8 cellular contexts compared by ENCODE assay signal in the genomic region with DNA sequence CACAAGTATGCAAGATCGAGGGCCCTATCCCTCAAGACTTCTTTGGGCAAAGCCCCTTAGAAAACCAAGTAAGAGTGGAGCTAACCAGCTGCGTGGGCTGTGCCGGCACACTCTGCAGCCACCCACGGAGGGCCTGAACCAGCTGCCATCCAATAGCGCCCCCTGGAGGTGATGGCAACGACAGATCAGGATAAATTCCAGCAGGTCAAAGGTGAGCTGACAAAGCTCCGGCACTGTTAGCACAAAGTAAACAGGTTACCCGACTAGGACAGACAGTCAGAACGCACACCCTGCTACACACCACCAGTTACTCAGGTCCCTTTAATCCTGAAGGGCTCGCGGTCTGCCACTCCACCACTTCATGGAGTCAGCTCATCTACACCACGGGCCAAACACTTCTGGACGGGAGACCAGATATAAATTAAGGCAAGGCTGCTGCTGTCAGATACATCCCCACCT. TPM values are rescaled to one million over a fixed set of nuclear protein-coding genes. Genes with fewer than 3 reads are reported as not detected.
DNase-seq lines count a peak whose midpoint lies in the region; ATAC-seq and TF ChIP-seq lines count a peak whose summit lies in the region.

No MANE protein-coding gene starts in this region.

- no peaks in the 10 kb centered on the region for H4K20me1 ChIP-seq in mammary epithelial cell (ENCODE audit: insufficient read depth, low read length)

- no peaks in the 10 kb centered on the region for H3K27me3 ChIP-seq in mammary epithelial cell (ENCODE audit: insufficient read depth, low read length)
- no peaks in the 10 kb centered on the region for H3K27me3 ChIP-seq in left lung

- peak overlapping the region; percentile 66 for H3K27ac ChIP-seq in VCaP
- no peak overlapping the region for H3K27ac ChIP-seq in mammary epithelial cell (ENCODE audit: insufficient read depth, low read depth, low read length)
- H3K27ac ChIP-seq in left lung = no peak overlapping the region

- H3K4me2 ChIP-seq in mammary epithelial cell (ENCODE audit: insufficient read depth, low read depth, low read length) = no peak overlapping the region

- no peak overlapping the region for H3K9ac ChIP-seq in mammary epithelial cell (ENCODE audit: insufficient read depth, low read length)

- intact Hi-C loops in mammary epithelial cell (cut with micrococcal nuclease) = loop anchor here (1.0 kb wide), 3 partner anchors 161 to 244 kb away; partner anchors contain the start of gene HSD17B6
- intact Hi-C loops in left lung (cut with DNase I) = no loop called here

- TF ChIP-seq CTCF in VCaP (conservative IDR thresholded peaks at IDR 0.05) (peak; percentile 94), mammary epithelial cell (conservative IDR thresholded peaks at IDR 0.05 in 1 of 2, IDR thresholded peaks at IDR 0.05 in 1 of 2; ENCODE audit: extremely low read depth in 1 of 2, insufficient read depth in 1 of 2, low read depth in 1 of 2, low read length in 2 of 2) (peak; percentile 80 to 83), left lung (IDR thresholded peaks at IDR 0.05) (peak; percentile 56 to 69)

- 43% methylated on average over 13 of the region's 13 CpGs for WGBS in mammary epithelial cell (ENCODE audit: low coverage, missing lambda C conversion rate)

- H2AFZ ChIP-seq in mammary epithelial cell (ENCODE audit: low read depth, low read length) = no peak overlapping the region

- H3K9me3 ChIP-seq in mammary epithelial cell (replicated peaks; ENCODE audit: insufficient read depth, low read length) (no peaks in the 10 kb centered on the region), left lung (no peaks in the 10 kb centered on the region)

- peaks cover 55% of the 10 kb centered on the region for H3K79me2 ChIP-seq in mammary epithelial cell (ENCODE audit: insufficient read depth, low read length)

- in situ Hi-C loops in mammary epithelial cell (cut with MboI; ENCODE audit: low sequenced_read_pairs in 2 of 2) = loop anchor here (5.0 to 10.0 kb wide), 3 partner anchors 63 to 239 kb away; partner anchors contain the start of gene HSD17B6 (in 1 of the 2)

- H3K4me3 ChIP-seq in mammary epithelial cell (replicated peaks in 1 of 3; ENCODE audit: insufficient read depth in 1 of 3, low read depth in 2 of 3, low read length in 3 of 3) = no peak overlapping the region
- no peak overlapping the region for H3K4me3 ChIP-seq in left lung

- H3K4me1 ChIP-seq in mammary epithelial cell (ENCODE audit: insufficient read depth, low read length) (peaks cover 5% of the 10 kb centered on the region), left lung (peaks cover 8 to 30% of the 10 kb centered on the region in 2 donors)

- BruUV-seq in mammary epithelial cell (replicated peaks; lab: Mats Ljungman, UMichigan) = no TSS peak

- peak; percentile 57 for DNase-seq in Daoy (ENCODE audit: low read depth)
- peak; percentile 3 for DNase-seq in KG1 (lab: John Stamatoyannopoulos, UW)
- peak; percentile 20 for DNase-seq in mammary epithelial cell
- DNase-seq in left lung = peak in 1 of 2 donors; percentile 54
- DNase-seq in stimulated activated CD4-positive, alpha-beta T cell treated with anti-CD3 and anti-CD28 coated beads, TNF-alpha, amount 100 ng/mL, for 4 hours (ENCODE audit: low read depth in 3 of 3) = peak; percentile 51 to 77 (median 67)

- ATAC-seq in left lung (peak; percentile 75), GM19397 (IDR thresholded peaks at IDR 0.05; ENCODE audit: unreplicated experiment) (no peak), HG03520 (IDR thresholded peaks at IDR 0.05; ENCODE audit: unreplicated experiment) (no peak)

- peaks cover 9% of the 10 kb centered on the region for H3K36me3 ChIP-seq in mammary epithelial cell (ENCODE audit: insufficient read depth, low read length)
- H3K36me3 ChIP-seq in left lung = peaks cover 0 to 47% of the 10 kb centered on the region in 2 donors

- CTCF ChIA-PET in mammary epithelial cell (lab: Charles Lee; ENCODE audit: low non-redundant PET) = interaction anchor here (0.6 to 0.8 kb wide), 5 partner anchors 16 to 1184 kb away, joined by 3 to 8 read pairs (median 3); partner anchors contain the start of gene ORMDL2

- dilution Hi-C loops in mammary epithelial cell (cut with HindIII; ENCODE audit: low sequenced_read_pairs) = no loop called here

RNA-seq across cellular contexts. Expression of gene ZBTB39, which starts 4.9 kb away (rescaled TPM):
- 6.7 and 7.5 TPM in 2 replicates for total RNA-seq in Daoy (2014; rRNA removed; shearing (Covaris generic))
- total RNA-seq in mammary epithelial cell (1 to 10 TPM; 5.7 to 8.0 TPM), left lung (1 to 10 TPM; 3.8 to 6.1 TPM)
- polyA plus RNA-seq in mammary epithelial cell = 4.5 TPM
- polyA minus RNA-seq in mammary epithelial cell = 7.7 TPM

RNA-seq across cellular contexts. Expression of gene TAC3, which starts 14.9 kb away (rescaled TPM):
- total RNA-seq in Daoy (2014; rRNA removed; shearing (Covaris generic)) = 0.46 TPM in 1 of 2 replicates, not detected in the other
- not detected for total RNA-seq in mammary epithelial cell
- polyA plus RNA-seq in mammary epithelial cell = not detected
- not detected for polyA minus RNA-seq in mammary epithelial cell
- total RNA-seq in left lung = not detected

RNA-seq across cellular contexts. Expression of gene RDH16, which starts 44.1 kb away (rescaled TPM):
- 0.11 TPM in 1 of 2 replicates, not detected in the other for total RNA-seq in Daoy (2014; rRNA removed; shearing (Covaris generic))
- total RNA-seq in mammary epithelial cell = under 1 TPM in 1 of 2 donors, not detected in 1; 0.16 TPM
- 0.06 TPM for polyA plus RNA-seq in mammary epithelial cell
- polyA minus RNA-seq in mammary epithelial cell = not detected
- total RNA-seq in left lung = under 1 TPM; 0.20 to 0.45 TPM

RNA-seq across cellular contexts. Expression of gene MYO1A, which starts 48.5 kb away (rescaled TPM):
- not detected in 2 replicates for total RNA-seq in Daoy (2014; rRNA removed; shearing (Covaris generic))
- total RNA-seq in mammary epithelial cell (not detected), left lung (under 1 TPM; 0.26 to 0.29 TPM)
- 0.03 TPM for polyA plus RNA-seq in mammary epithelial cell
- not detected for polyA minus RNA-seq in mammary epithelial cell
